Comparison of ENCODE assay signal across 8 cellular contexts in genomic region chr5:102295534-102296228, GRCh38. TPM values are rescaled to one million over a fixed set of nuclear protein-coding genes. Genes with fewer than 3 reads are reported as not detected.
A peak's percentile ranks its signal among the peaks of the same experiment; 100 is the strongest.
DNase-seq lines count a peak whose midpoint lies in the region; FAIRE-seq and TF ChIP-seq lines count a peak whose summit lies in the region.

No MANE protein-coding gene starts in this region.

- no peak for TF ChIP-seq POLR2A in GM12892 (IDR thresholded peaks at IDR 0.05; ENCODE audit: low read depth, low read length)

- intact Hi-C loops in posterior vena cava (cut with DNase I): no loop called here

- H3K4me3 ChIP-seq in H7 (ENCODE audit: insufficient read depth, low read depth, low read length): peak overlapping the region; percentile 58
- H3K4me3 ChIP-seq in fibroblast of pulmonary artery (replicated peaks; ENCODE audit: low read depth, low read length): peak overlapping the region; percentile 17

- no peak for FAIRE-seq in GM12892 (lab: Jason Lieb, UNC)

- DNase-seq in GM12892 (ENCODE audit: insufficient read length): peak; percentile 3
- peak; percentile 47 for DNase-seq in H7
- peak; percentile 64 for DNase-seq in OCI-M1 (lab: John Stamatoyannopoulos, UW)
- no peak for DNase-seq in fibroblast of pulmonary artery (ENCODE audit: low read depth)
- DNase-seq in posterior vena cava (ENCODE audit: low spot score): peak; percentile 80
- no peak for DNase-seq in NCI-H2227 treated with DMSO at 0.1 percent for 48 hours (lab: John Stamatoyannopoulos, UW)
- no peak for DNase-seq in NCI-H526 treated with DMSO at 0.1 percent for 48 hours (lab: John Stamatoyannopoulos, UW)
- no peak for DNase-seq in activated CD4-positive, CD25-positive, alpha-beta regulatory T cell (lab: John Stamatoyannopoulos, UW)

- no peak for TF ChIP-seq CTCF in fibroblast of pulmonary artery (IDR thresholded peaks at IDR 0.05; ENCODE audit: low read length, missing control alignments)

- peaks cover 4% of the 10 kb centered on the region for H3K27me3 ChIP-seq in H7 (ENCODE audit: control insufficient read depth, insufficient read depth, low read length)

- no peaks in the 10 kb centered on the region for H3K36me3 ChIP-seq in H7 (replicated peaks; ENCODE audit: control insufficient read depth, insufficient read depth, low read length)

RNA-seq across cellular contexts. Expression of gene SLCO4C1, which starts 0.4 kb away (rescaled TPM):
- polyA plus RNA-seq in GM12892 (2012; ENCODE audit: missing spikeins): 0.21 TPM
- 1.7 and 2.8 TPM in 2 replicates for total RNA-seq in H7 (2014; rRNA removed; shearing (Covaris generic))
- under 1 TPM; 0.19 to 0.37 TPM for total RNA-seq in posterior vena cava

Comparison
In these comparisons a context has a peak if more than half of its experiments do, and no peak if none do; other contexts are left out.
1. DNase-seq: peak in GM12892 (single experiment), H7 (single experiment), OCI-M1 (single experiment) and posterior vena cava (single experiment); none in fibroblast of pulmonary artery (single experiment), NCI-H2227 treated with DMSO at 0.1 percent for 48 hours (single experiment), NCI-H526 treated with DMSO at 0.1 percent for 48 hours (single experiment) and activated CD4-positive, CD25-positive, alpha-beta regulatory T cell (0 of 4).